In genomic region chr2:199922856-199923255, GRCh38 we compare ENCODE assay signal across 15 cellular contexts. TPM values are rescaled to one million over a fixed set of nuclear protein-coding genes. Genes with fewer than 3 reads are reported as not detected.
A peak's percentile ranks its signal among the peaks of the same experiment; 100 is the strongest.
DNase-seq lines count a peak whose midpoint lies in the region; ATAC-seq and TF ChIP-seq lines count a peak whose summit lies in the region.
"Had no signal": no experiment of that assay in that cellular context is flagged by ENCODE, and none has a peak within 500 bp of the region (broad histone marks: within the 10 kb centered on the region; RNA-seq: fewer than 3 reads in every experiment).

No MANE protein-coding gene starts in this region.

- H3K4me1 ChIP-seq in SK-N-SH (ENCODE audit: control insufficient read depth in 1 of 2, insufficient read depth in 2 of 2, low read depth in 1 of 2, low read length in 1 of 2) (peaks cover 7 to 16% of the 10 kb centered on the region in 2 experiments; a peak in 3 of 4 replicates), iPS-20b (ENCODE audit: insufficient read depth, low read length) (peaks cover 19% of the 10 kb centered on the region; the same call in 1 of the 2 replicates)
- H3K4me1 ChIP-seq: Peyer's patch, vagina had no signal

- 48% methylated on average over 5 of the region's 5 CpGs for WGBS in SK-N-SH (ENCODE audit: low lambda C conversion rate)

- POLR2A ChIA-PET in SK-N-SH (lab: Yijun Ruan, JAX): no interaction called here

- no peak for TF ChIP-seq CTCF in 22Rv1 (IDR thresholded peaks at IDR 0.05)
- no peak for TF ChIP-seq CTCF in SK-N-SH (IDR thresholded peaks at IDR 0.05)

- no peak for TF ChIP-seq POLR2A in GM18505 (IDR thresholded peaks at IDR 0.05; ENCODE audit: borderline replicate concordance, extremely low read depth, insufficient read depth, insufficient read length)

- peak; percentile 48 for DNase-seq in SK-N-SH
- DNase-seq in NCI-H2227 (lab: John Stamatoyannopoulos, UW; ENCODE audit: unreplicated experiment): no peak
- DNase-seq: DMS79; mucosa of descending colon; Peyer's patch; stimulated activated CD4-positive, alpha-beta T cell treated with anti-CD3 and anti-CD28 coated beads, Interleukin-2, amount 100 ng/mL, for 24 hours; T1000 had no signal

- H3K4me3 ChIP-seq in SK-N-SH (ENCODE audit: low read depth in 2 of 2, low read length in 1 of 2): no peak overlapping the region
- H3K4me3 ChIP-seq in iPS-20b (ENCODE audit: low read length): no peak overlapping the region
- H3K4me3 ChIP-seq: mucosa of descending colon, Peyer's patch, vagina had no signal

- peaks cover 10% of the 10 kb centered on the region for H3F3A ChIP-seq in SK-N-SH (replicated peaks; ENCODE audit: insufficient read depth)

- no peak for TF ChIP-seq EP300 in SK-N-SH (IDR thresholded peaks at IDR 0.05; ENCODE audit: borderline replicate concordance in 1 of 2, low read depth in 1 of 2, low read length in 1 of 2)

- ATAC-seq in GM18867 (IDR thresholded peaks at IDR 0.05; ENCODE audit: unreplicated experiment) (peak; percentile 52), GM18505 (IDR thresholded peaks at IDR 0.05; ENCODE audit: unreplicated experiment) (no peak), HG02763 (IDR thresholded peaks at IDR 0.05; ENCODE audit: unreplicated experiment) (no peak), GM21423 (IDR thresholded peaks at IDR 0.05; ENCODE audit: unreplicated experiment) (no peak)
- ATAC-seq: esophagus mucosa, mucosa of descending colon had no signal

- 0 out of 2 replicates have a peak overlapping the region, but pooled peaks have one; percentile 10 for H3K4me2 ChIP-seq in SK-N-SH

- no peak overlapping the region for H2AFZ ChIP-seq in SK-N-SH (ENCODE audit: low read depth)

- H3K36me3 ChIP-seq in SK-N-SH (replicated peaks in 1 of 2; ENCODE audit: control insufficient read depth in 1 of 2, insufficient read depth in 2 of 2, low read length in 1 of 2) (peaks cover 16 to 42% of the 10 kb centered on the region in 2 experiments), iPS-20b (ENCODE audit: insufficient read depth, low read depth, low read length) (peaks cover 60% of the 10 kb centered on the region)

- H3K27ac ChIP-seq in 22Rv1 (0 out of 2 replicates have a peak overlapping the region, but pooled peaks have one; percentile 6), SK-N-SH (ENCODE audit: low read depth in 2 of 2, low read length in 1 of 2) (peak overlapping the region in 1 of 2 experiments; percentile 70; a peak in 2 of 4 replicates), iPS-20b (ENCODE audit: low read length) (no peak overlapping the region)
- H3K27ac ChIP-seq: Peyer's patch, vagina had no signal

- H3K9me3 ChIP-seq in SK-N-SH (no peaks in the 10 kb centered on the region), iPS-20b (ENCODE audit: insufficient read depth, low read depth, low read length) (peaks cover 3% of the 10 kb centered on the region; the same call in 1 of the 2 replicates)
- H3K9me3 ChIP-seq: mucosa of descending colon, Peyer's patch, vagina had no signal

- H3K79me2 ChIP-seq in SK-N-SH (ENCODE audit: insufficient read depth): peaks cover 93% of the 10 kb centered on the region

- H3K9me2 ChIP-seq in SK-N-SH: no peaks in the 10 kb centered on the region

- no peaks in the 10 kb centered on the region for H4K20me1 ChIP-seq in SK-N-SH (ENCODE audit: insufficient read depth)

- H3K27me3 ChIP-seq in SK-N-SH (ENCODE audit: insufficient read depth) (no peaks in the 10 kb centered on the region), iPS-20b (ENCODE audit: insufficient read depth, low read length) (no peaks in the 10 kb centered on the region)
- H3K27me3 ChIP-seq: Peyer's patch, vagina had no signal

- H3K9ac ChIP-seq in SK-N-SH (no peak overlapping the region), iPS-20b (ENCODE audit: low read depth, low read length) (peak overlapping the region; percentile 42; the same call in 1 of the 2 replicates)

- TF ChIP-seq RAD21 in SK-N-SH (IDR thresholded peaks at IDR 0.05; ENCODE audit: low read length): no peak

- CTCF ChIA-PET in SK-N-SH (lab: Yijun Ruan, JAX): interaction anchor here (1.0 to 1.1 kb wide), 2 partner anchors 11 to 441 kb away, joined by 3 read pairs; partner anchors contain the start of gene C2orf69

TF ChIP-seq in SK-N-SH, 30 proteins besides CTCF, POLR2A, EP300 and RAD21:
- TF ChIP-seq FOXJ3 (CRISPR knock-in tag; IDR thresholded peaks at IDR 0.05): no peak
- TF ChIP-seq TEAD4 (IDR thresholded peaks at IDR 0.05; ENCODE audit: borderline replicate concordance, insufficient read depth): no peak
- TF ChIP-seq MXI1 (IDR thresholded peaks at IDR 0.05; ENCODE audit: low read depth, low read length): peak; percentile 89

RNA-seq across cellular contexts. Expression of gene C2orf69, which starts 11.8 kb away (rescaled TPM):
- polyA plus RNA-seq in SK-N-SH (2012; rRNA removed): 1.8 and 2.2 TPM in 2 replicates
- polyA plus RNA-seq in SK-N-SH (2012; cell fraction: cytosol; rRNA removed): 3.0 and 3.5 TPM in 2 replicates
- polyA plus RNA-seq in SK-N-SH (2012; cell fraction: nucleus; rRNA removed): 1.2 and 1.3 TPM in 2 replicates

RNA-seq across cellular contexts. Expression of gene TYW5, which starts 32.4 kb away (rescaled TPM):
- polyA plus RNA-seq in SK-N-SH (2012; rRNA removed): 3.6 and 4.7 TPM in 2 replicates
- polyA plus RNA-seq in SK-N-SH (2012; cell fraction: cytosol; rRNA removed): 3.7 and 4.7 TPM in 2 replicates
- polyA plus RNA-seq in SK-N-SH (2012; cell fraction: nucleus; rRNA removed): 5.6 and 12.3 TPM in 2 replicates

RNA-seq across cellular contexts. Expression of gene MAIP1, which starts 32.5 kb away (rescaled TPM):
- 11.5 and 15.8 TPM in 2 replicates for polyA plus RNA-seq in SK-N-SH (2012; rRNA removed)
- polyA plus RNA-seq in SK-N-SH (2012; cell fraction: cytosol; rRNA removed): 12.1 and 15.1 TPM in 2 replicates
- polyA plus RNA-seq in SK-N-SH (2012; cell fraction: nucleus; rRNA removed): 4.8 and 7.8 TPM in 2 replicates
